ENCODE assay signal across 1 cellular context in genomic region chr11:67586568-67587250, GRCh38.
TF ChIP-seq lines count a peak whose summit lies in the region.

No MANE protein-coding gene starts in this region.

TF ChIP-seq in A549, 52 proteins besides CTCF, POLR2A, EP300 and RAD21 (continued from another document):
- TF ChIP-seq HMGXB4 (CRISPR knock-in tag; IDR thresholded peaks at IDR 0.05; ENCODE audit: borderline replicate concordance), result no peak
- no peak for TF ChIP-seq RCOR1 (IDR thresholded peaks at IDR 0.05; ENCODE audit: low read depth, low read length)
- TF ChIP-seq FOSL2 (IDR thresholded peaks at IDR 0.05), result no peak
- no peak for TF ChIP-seq FOSL2 (CRISPR knock-in tag; IDR thresholded peaks at IDR 0.05)
- TF ChIP-seq CBX2 (IDR thresholded peaks at IDR 0.05; ENCODE audit: borderline replicate concordance, low read depth), result no peak
- TF ChIP-seq HOXB13 (CRISPR knock-in tag; IDR thresholded peaks at IDR 0.05; ENCODE audit: low read depth), result no peak
- no peak for TF ChIP-seq EHMT2 (IDR thresholded peaks at IDR 0.05; ENCODE audit: low read depth)
- TF ChIP-seq HOXB5 (CRISPR knock-in tag; IDR thresholded peaks at IDR 0.05), result no peak
- TF ChIP-seq PBX3 (IDR thresholded peaks at IDR 0.05), result no peak
- no peak for TF ChIP-seq MAX (IDR thresholded peaks at IDR 0.05)
- TF ChIP-seq CHD4 (IDR thresholded peaks at IDR 0.05; ENCODE audit: borderline replicate concordance), result no peak
